Comparison of ENCODE assay signal across 12 cellular contexts in the genomic region with DNA sequence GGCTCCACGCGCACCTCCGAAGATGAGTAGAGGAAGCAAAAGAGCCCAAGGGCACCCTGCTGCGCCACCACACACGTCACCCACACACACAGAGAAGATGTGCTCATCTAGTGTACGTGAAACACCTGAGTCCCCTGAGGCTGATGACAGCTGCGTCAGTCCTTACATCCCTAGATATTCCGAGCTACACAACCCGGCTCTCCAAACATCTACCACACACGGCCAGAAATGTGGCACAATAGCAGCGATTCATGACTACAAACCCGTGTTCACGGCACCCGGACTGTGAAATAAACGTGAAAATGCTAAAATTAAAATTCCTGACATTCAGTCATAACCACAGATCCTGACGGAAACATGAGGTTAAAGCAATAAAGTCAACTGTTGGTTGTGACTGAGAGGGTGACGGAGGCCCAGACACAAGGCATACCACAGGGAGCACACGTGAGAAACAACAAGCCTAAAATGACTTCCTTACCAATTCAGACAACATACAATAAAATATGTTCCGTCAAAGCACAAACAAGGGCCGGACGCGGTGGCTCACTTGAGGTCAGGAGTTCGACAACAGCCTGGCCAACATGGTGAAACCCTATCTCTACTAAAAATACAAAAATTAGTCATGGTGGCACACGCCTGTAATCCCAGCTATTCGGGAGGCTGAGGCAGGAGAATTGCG. TPM values are rescaled to one million over a fixed set of nuclear protein-coding genes. Genes with fewer than 3 reads are reported as not detected.
DNase-seq lines count a peak whose midpoint lies in the region; ATAC-seq, FAIRE-seq and TF ChIP-seq lines count a peak whose summit lies in the region.
"Had no signal": no experiment of that assay in that cellular context is flagged by ENCODE, and none has a peak within 500 bp of the region (broad histone marks: within the 10 kb centered on the region; RNA-seq: fewer than 3 reads in every experiment).

No MANE protein-coding gene starts in this region.

- peak; percentile 43 for DNase-seq in COLO829 (ENCODE audit: low spot score)
- DNase-seq in astrocyte (ENCODE audit: low read depth), result peak; percentile 13
- DNase-seq in myocyte (ENCODE audit: low read depth), result peak; percentile 48
- DNase-seq in RKO (ENCODE audit: low spot score), result no peak
- DNase-seq in T-cell, result no peak
- no peak for DNase-seq in GM12891 (ENCODE audit: insufficient read length, low spot score)
- DNase-seq: HCEC 1CT, NCI-H1417 treated with DMSO at 0.1 percent for 48 hours, NCI-H69, Right ventricle myocardium superior had no signal

- H3K9me3 ChIP-seq in astrocyte (ENCODE audit: insufficient read depth, low read depth, low read length), result no peaks in the 10 kb centered on the region

- peaks cover 6% of the 10 kb centered on the region for H3K4me1 ChIP-seq in astrocyte (ENCODE audit: insufficient read depth, low read length)

- H3K4me3 Mint-ChIP-seq in astrocyte (ENCODE audit: unreplicated experiment), result peak overlapping the region; percentile 43
- peak overlapping the region in 1 of 3 donors; percentile 33 for H3K4me3 Mint-ChIP-seq in T-cell

- H3K27me3 Mint-ChIP-seq in astrocyte (ENCODE audit: low read depth, unreplicated experiment) (no peaks in the 10 kb centered on the region), T-cell (no peaks in the 10 kb centered on the region)

- H3K4me1 Mint-ChIP-seq in astrocyte (ENCODE audit: low read depth, unreplicated experiment) (peaks cover 16% of the 10 kb centered on the region), T-cell (peaks cover 43 to 60% (median 59%) of the 10 kb centered on the region in 3 donors)

- no peak overlapping the region for H3K4me3 ChIP-seq in astrocyte (ENCODE audit: insufficient read depth, low read depth, low read length)

- POLR2A ChIA-PET in T-cell (lab: Charles Lee), result interaction anchor here in 1 of 2 donors (0.7 kb wide), 1 partner anchor 15 kb away, joined by 5 read pairs; no protein-coding TSS in a partner anchor

- no peak overlapping the region for H2AFZ ChIP-seq in astrocyte (ENCODE audit: low read depth, low read length)

- peaks cover 22% of the 10 kb centered on the region for H3K36me3 ChIP-seq in astrocyte (ENCODE audit: insufficient read depth, low read length)

- H3K27ac ChIP-seq in astrocyte (ENCODE audit: low read depth, low read length), result no peak overlapping the region

- H3K27me3 ChIP-seq in astrocyte (ENCODE audit: insufficient read depth, low read length), result no peaks in the 10 kb centered on the region

- CTCF ChIA-PET in T-cell (lab: Charles Lee), result no interaction called here

- H3K79me2 ChIP-seq in astrocyte (ENCODE audit: insufficient read depth, low read length), result peaks cover 100% of the 10 kb centered on the region

- TF ChIP-seq CTCF in astrocyte (IDR thresholded peaks at IDR 0.05; ENCODE audit: insufficient read depth, low read depth, low read length), result no peak

- H3K27ac Mint-ChIP-seq in astrocyte (ENCODE audit: unreplicated experiment) (peak overlapping the region; percentile 19), T-cell (no peak overlapping the region)

- no peak overlapping the region for H3K9ac ChIP-seq in astrocyte (ENCODE audit: low read length)

- H3K36me3 Mint-ChIP-seq in astrocyte (ENCODE audit: low read depth, unreplicated experiment) (peaks cover 28% of the 10 kb centered on the region), T-cell (peaks cover 36% of the 10 kb centered on the region)

- TF ChIP-seq POLR2A in GM12891 (IDR thresholded peaks at IDR 0.05; ENCODE audit: low read depth, low read length), result no peak

- H3K4me2 ChIP-seq in astrocyte (ENCODE audit: low read length), result peak overlapping the region; percentile 36

- H4K20me1 ChIP-seq in astrocyte (ENCODE audit: insufficient read depth, low read length), result peaks cover 95% of the 10 kb centered on the region

- no peaks in the 10 kb centered on the region for H3K9me3 Mint-ChIP-seq in astrocyte (ENCODE audit: unreplicated experiment)
- no peaks in the 10 kb centered on the region for H3K9me3 Mint-ChIP-seq in T-cell

- FAIRE-seq in astrocyte (lab: Jason Lieb, UNC) (no peak), GM12891 (lab: Jason Lieb, UNC) (no peak)
- FAIRE-seq: islet of Langerhans, urothelium cell line had no signal

- no peak for ATAC-seq in T-cell (replicated peaks in 1 of 4)

TF ChIP-seq in GM12891, 5 proteins besides CTCF, POLR2A, EP300 and RAD21:
- TF ChIP-seq POU2F2 (IDR thresholded peaks at IDR 0.05; ENCODE audit: low read depth, low read length), result no peak
- no peak for TF ChIP-seq PAX5 (IDR thresholded peaks at IDR 0.05; ENCODE audit: insufficient read depth, low read length, severe bottlenecking)
- no peak for TF ChIP-seq SPI1 (IDR thresholded peaks at IDR 0.05; ENCODE audit: low read depth, low read length)
- TF ChIP-seq POLR2AphosphoS5 (IDR thresholded peaks at IDR 0.05; ENCODE audit: low read depth, low read length), result no peak
- no peak for TF ChIP-seq TAF1 (IDR thresholded peaks at IDR 0.05; ENCODE audit: low read depth, low read length)

RNA-seq across cellular contexts. Expression of a gene that starts 7.4 kb away (rescaled TPM):
- 143 and 145 TPM in 2 replicates for total RNA-seq in astrocyte
- 97.7 and 108 TPM in 2 replicates for total RNA-seq in myocyte
- polyA plus RNA-seq in myocyte (2012), result 126 TPM
- total RNA-seq in T-cell, result 100 to 1,000 TPM; 112 to 135 (median 134) TPM
- polyA plus RNA-seq in GM12891 (2012; ENCODE audit: low read depth, missing spikeins), result 81.8 TPM

RNA-seq across cellular contexts. Expression of a gene that starts 26.9 kb away (rescaled TPM):
- 7.0 and 9.0 TPM in 2 replicates for total RNA-seq in astrocyte
- not detected in 2 replicates for total RNA-seq in myocyte
- polyA plus RNA-seq in myocyte (2012), result 1.6 TPM
- total RNA-seq in T-cell, result 1 to 10 TPM; 1.0 to 3.1 (median 1.4) TPM
- 0.50 TPM for polyA plus RNA-seq in GM12891 (2012; ENCODE audit: low read depth, missing spikeins)

RNA-seq across cellular contexts. Expression of a gene that starts 32.6 kb away (rescaled TPM):
- total RNA-seq in astrocyte, result 7.4 and 8.7 TPM in 2 replicates
- 1.0 and 3.5 TPM in 2 replicates for total RNA-seq in myocyte
- polyA plus RNA-seq in myocyte (2012), result 4.9 TPM
- 1 to 10 TPM; 2.1 to 6.3 (median 5.9) TPM for total RNA-seq in T-cell
- polyA plus RNA-seq in GM12891 (2012; ENCODE audit: low read depth, missing spikeins), result 1.1 TPM

RNA-seq across cellular contexts. Expression of a gene that starts 48.0 kb away (rescaled TPM):
- total RNA-seq in astrocyte (73.6 and 80.1 TPM in 2 replicates), myocyte (88.3 and 89.5 TPM in 2 replicates), T-cell (100 to 1,000 TPM in 3 of 5 donors, 10 to 100 TPM in 2; 68.9 to 105 (median 103) TPM)
- 50.3 TPM for polyA plus RNA-seq in myocyte (2012)
- polyA plus RNA-seq in GM12891 (2012; ENCODE audit: low read depth, missing spikeins), result 29.4 TPM

RNA-seq across cellular contexts. Expression of a gene that starts 55.3 kb away (rescaled TPM):
- 51.1 and 54.9 TPM in 2 replicates for total RNA-seq in astrocyte
- 31.3 and 41.9 TPM in 2 replicates for total RNA-seq in myocyte
- polyA plus RNA-seq in myocyte (2012), result 33.2 TPM
- total RNA-seq in T-cell, result 10 to 100 TPM; 24.6 to 42.5 (median 31.1) TPM
- 26.8 TPM for polyA plus RNA-seq in GM12891 (2012; ENCODE audit: low read depth, missing spikeins)

Comparison
In these comparisons a context has a peak if more than half of its experiments do, and no peak if none do; other contexts are left out.
1. DNase-seq: peak in COLO829 (single experiment), astrocyte (single experiment) and myocyte (single experiment); none in RKO (single experiment), T-cell (0 of 34) and GM12891 (single experiment).